Comparison of ENCODE assay signal across 23 cellular contexts in the genomic region with DNA sequence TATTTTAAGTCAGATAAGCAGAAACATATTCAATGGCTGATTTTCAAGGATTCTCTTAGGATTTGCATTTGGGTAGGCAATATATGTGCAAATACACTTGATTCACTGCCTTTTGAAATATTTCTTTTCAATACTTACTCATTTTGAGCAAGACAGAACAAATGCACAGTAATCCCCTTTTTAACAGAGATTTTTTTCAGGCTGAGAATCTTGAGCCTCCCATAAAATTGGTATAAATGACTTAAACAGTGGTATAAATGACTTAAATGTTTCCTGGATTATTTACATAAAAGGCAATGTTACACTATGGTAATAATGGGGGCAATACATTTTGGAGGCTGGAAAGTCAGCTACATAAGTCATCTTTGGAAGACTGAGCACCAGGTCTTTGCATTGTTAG.
"Had no signal": no experiment of that assay in that cellular context is flagged by ENCODE, and none has a peak within 500 bp of the region (broad histone marks: within the 10 kb centered on the region; RNA-seq: fewer than 3 reads in every experiment).

No MANE protein-coding gene starts in this region.

- H3K36me3 ChIP-seq: colonic mucosa, esophagus muscularis mucosa, esophagus squamous epithelium, gastrocnemius medialis, gastroesophageal sphincter, heart left ventricle, heart right ventricle had no signal

- H3K27me3 ChIP-seq: colonic mucosa, dorsolateral prefrontal cortex, esophagus muscularis mucosa, esophagus squamous epithelium, foreskin keratinocyte, gastrocnemius medialis, gastroesophageal sphincter, heart left ventricle, heart right ventricle had no signal

- H3K4me3 ChIP-seq: colonic mucosa, coronary artery, dorsolateral prefrontal cortex, esophagus muscularis mucosa, esophagus squamous epithelium, gastrocnemius medialis, gastroesophageal sphincter, heart left ventricle, heart right ventricle had no signal

- H3K27ac ChIP-seq: colonic mucosa, coronary artery, dorsolateral prefrontal cortex, epithelial cell of prostate, esophagus muscularis mucosa, esophagus squamous epithelium, foreskin keratinocyte, gastrocnemius medialis, gastroesophageal sphincter, heart left ventricle, heart right ventricle had no signal

- H3K9me3 ChIP-seq: colonic mucosa, esophagus muscularis mucosa, esophagus squamous epithelium, gastrocnemius medialis, gastroesophageal sphincter, heart right ventricle had no signal

- DNase-seq: colonic mucosa; cortex of kidney; dermis blood vessel endothelial cell; dorsolateral prefrontal cortex; effector CD4-positive, alpha-beta T cell; effector CD8-positive, alpha-beta T cell; effector memory CD4-positive, alpha-beta T cell; effector memory CD8-positive, alpha-beta T cell; endodermal cell; erythroblast; esophagus squamous epithelium; foreskin fibroblast; foreskin keratinocyte; foreskin melanocyte; gastrocnemius medialis; glutamatergic neuron; head of caudate nucleus; heart left ventricle; heart right ventricle had no signal

- H3K4me1 ChIP-seq: colonic mucosa, esophagus muscularis mucosa, esophagus squamous epithelium, foreskin keratinocyte, gastrocnemius medialis, gastroesophageal sphincter, heart left ventricle, heart right ventricle had no signal
